Comparison of ENCODE assay signal across 24 cellular contexts in the genomic region with DNA sequence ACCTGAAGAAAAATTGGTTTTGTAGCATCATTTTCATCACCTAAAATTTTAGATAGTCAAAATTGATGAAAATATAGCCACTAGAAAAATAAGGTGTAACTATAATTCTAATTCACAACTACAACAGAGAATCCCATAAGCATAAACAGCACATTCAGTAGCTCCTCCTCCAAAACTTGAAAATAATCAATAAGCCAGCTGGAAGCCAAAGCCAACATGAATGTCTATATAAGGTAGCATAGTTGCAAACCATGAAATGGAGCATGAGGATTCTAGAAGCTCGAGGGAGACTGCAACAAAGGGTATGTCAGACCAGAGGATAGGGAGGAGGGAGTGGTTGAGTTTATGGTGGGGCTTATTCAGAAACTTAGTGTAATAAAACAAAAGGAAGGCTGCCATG. TPM values are rescaled to one million over a fixed set of nuclear protein-coding genes. Genes with fewer than 3 reads are reported as not detected.
"Had no signal": no experiment of that assay in that cellular context is flagged by ENCODE, and none has a peak within 500 bp of the region (broad histone marks: within the 10 kb centered on the region; RNA-seq: fewer than 3 reads in every experiment).

No MANE protein-coding gene starts in this region.

- H3K4me1 ChIP-seq: SJSA1 had no signal

- DNase-seq: MV-4-11, NCI-H1048, NCI-H1105, NCI-H1417, NCI-H1436 treated with DMSO at 0.1 percent for 48 hours, NCI-H187, NCI-H2029, NCI-H2081 treated with DMSO at 0.1 percent for 48 hours, NCI-H2171, NCI-H226, NCI-H446, NCI-H510A, NCI-H524 treated with DMSO at 0.1 percent for 48 hours, NCI-H69, NCI-H774, Right ventricle myocardium superior, RPMI8226, SIG-M5 had no signal

- H3K27me3 ChIP-seq: SJSA1 had no signal

- H3K27ac ChIP-seq: HL-60, SJSA1, SK-N-MC had no signal

- H3K9me3 ChIP-seq: SJSA1 had no signal

- H3K4me3 ChIP-seq: SJSA1, SK-N-MC had no signal

RNA-seq across cellular contexts. Expression of a gene that starts 59.3 kb away (rescaled TPM):
- total RNA-seq: HT-29, LHCN-M2, MCF 10A, Right ventricle myocardium superior, SJSA1 had no signal
